Comparison of ENCODE assay signal across 35 cellular contexts in genomic region chr6:21333715-21334114, GRCh38.
"Had no signal": no experiment of that assay in that cellular context is flagged by ENCODE, and none has a peak within 500 bp of the region (broad histone marks: within the 10 kb centered on the region; RNA-seq: fewer than 3 reads in every experiment).

No MANE protein-coding gene starts in this region.

- DNase-seq: activated CD4-positive, alpha-beta memory T cell treated with anti-CD3 and anti-CD28 coated beads, Interleukin-2, amount 10 ng/mL, durations not matched to agents 7 days and 5 days; activated CD4-positive, alpha-beta T cell treated with anti-CD3 and anti-CD28 coated beads for 1 hour; activated CD4-positive, alpha-beta T cell treated with anti-CD3 and anti-CD28 coated beads for 36 hours; activated CD4-positive, alpha-beta T cell treated with anti-CD3 and anti-CD28 coated beads for 48 hours; activated CD4-positive, alpha-beta T cell treated with anti-CD3 and anti-CD28 coated beads, Interleukin-2, amount 10 ng/mL, durations not matched to agents 7 days and 5 days; activated CD4-positive, alpha-beta T cell treated with anti-CD3 and anti-CD28 coated beads, Interleukin-2, amount 50 U/mL, for 48 hours; activated CD4-positive, CD25-positive, alpha-beta regulatory T cell; activated CD8-positive, alpha-beta memory T cell treated with anti-CD3 and anti-CD28 coated beads for 24 hours; activated CD8-positive, alpha-beta memory T cell treated with anti-CD3 and anti-CD28 coated beads, Interleukin-2, amount 10 ng/mL, durations not matched to agents 7 days and 5 days; activated CD8-positive, alpha-beta memory T cell treated with anti-CD3 and anti-CD28 coated beads, Interleukin-2, amount 50 U/mL, for 48 hours; activated CD8-positive, alpha-beta T cell treated with anti-CD3 and anti-CD28 coated beads, Interleukin-2, amount 10 ng/mL, durations not matched to agents 7 days and 5 days; activated effector memory CD4-positive, alpha-beta T cell treated with Interleukin-2 at 50 U/mL for 16 hours; activated gamma-delta T cell; activated naive CD4-positive, alpha-beta T cell treated with anti-CD3 and anti-CD28 coated beads, Interleukin-2, amount 10 ng/mL, durations not matched to agents 7 days and 5 days; activated naive CD4-positive, alpha-beta T cell treated with Interleukin-2 at 50 U/mL for 16 hours; activated naive CD8-positive, alpha-beta T cell treated with anti-CD3 and anti-CD28 coated beads, Interleukin-2, amount 10 ng/mL, durations not matched to agents 7 days and 5 days; activated naive CD8-positive, alpha-beta T cell treated with anti-CD3 and anti-CD28 coated beads, Interleukin-2, amount 50 U/mL, for 24 hours; activated T-cell treated with anti-CD3 and anti-CD28 coated beads, Interleukin-2, amount 50 U/mL, for 24 hours; activated T-cell treated with anti-CD3 and anti-CD28 coated beads, Interleukin-2, amount 50 U/mL, for 48 hours; aorta; body of pancreas; brain microvascular endothelial cell; central memory CD4-positive, alpha-beta T cell; T-helper 2 cell; T-helper 9 cell had no signal

- H3K36me3 Mint-ChIP-seq: activated CD8-positive, alpha-beta memory T cell treated with anti-CD3 and anti-CD28 coated beads, Interleukin-2, amount 10 ng/mL, durations not matched to agents 7 days and 5 days; activated naive CD4-positive, alpha-beta T cell treated with anti-CD3 and anti-CD28 coated beads, Interleukin-2, amount 10 ng/mL, durations not matched to agents 7 days and 5 days; activated naive CD4-positive, alpha-beta T cell treated with anti-CD3 and anti-CD28 coated beads, Interleukin-2, amount 50 U/mL, for 24 hours; activated naive CD8-positive, alpha-beta T cell; activated naive CD8-positive, alpha-beta T cell treated with anti-CD3 and anti-CD28 coated beads, Interleukin-2, amount 10 ng/mL, durations not matched to agents 7 days and 5 days had no signal

- H3K9me3 ChIP-seq: body of pancreas, breast epithelium had no signal

- H3K27me3 Mint-ChIP-seq: activated CD4-positive, alpha-beta T cell treated with anti-CD3 and anti-CD28 coated beads, Interleukin-2, amount 10 ng/mL, durations not matched to agents 7 days and 5 days; activated naive CD4-positive, alpha-beta T cell treated with anti-CD3 and anti-CD28 coated beads, Interleukin-2, amount 50 U/mL, for 24 hours; activated naive CD8-positive, alpha-beta T cell; activated naive CD8-positive, alpha-beta T cell treated with anti-CD3 and anti-CD28 coated beads, Interleukin-2, amount 50 U/mL, for 24 hours; activated T-cell treated with anti-CD3 and anti-CD28 coated beads, Interleukin-2, amount 50 U/mL, for 24 hours had no signal

- H3K4me3 ChIP-seq: body of pancreas, breast epithelium had no signal

- H3K4me3 Mint-ChIP-seq: activated CD4-positive, alpha-beta memory T cell treated with anti-CD3 and anti-CD28 coated beads, Interleukin-2, amount 10 ng/mL, durations not matched to agents 7 days and 5 days; activated CD4-positive, alpha-beta T cell treated with anti-CD3 and anti-CD28 coated beads for 36 hours; activated CD4-positive, alpha-beta T cell treated with anti-CD3 and anti-CD28 coated beads, Interleukin-2, amount 10 ng/mL, durations not matched to agents 7 days and 5 days; activated CD8-positive, alpha-beta memory T cell treated with anti-CD3 and anti-CD28 coated beads, Interleukin-2, amount 10 ng/mL, durations not matched to agents 7 days and 5 days; activated CD8-positive, alpha-beta T cell treated with anti-CD3 and anti-CD28 coated beads, Interleukin-2, amount 10 ng/mL, durations not matched to agents 7 days and 5 days; activated naive CD4-positive, alpha-beta T cell treated with anti-CD3 and anti-CD28 coated beads, Interleukin-2, amount 10 ng/mL, durations not matched to agents 7 days and 5 days; activated naive CD4-positive, alpha-beta T cell treated with anti-CD3 and anti-CD28 coated beads, Interleukin-2, amount 50 U/mL, for 24 hours; activated naive CD8-positive, alpha-beta T cell; activated naive CD8-positive, alpha-beta T cell treated with anti-CD3 and anti-CD28 coated beads, Interleukin-2, amount 10 ng/mL, durations not matched to agents 7 days and 5 days; activated naive CD8-positive, alpha-beta T cell treated with anti-CD3 and anti-CD28 coated beads, Interleukin-2, amount 50 U/mL, for 24 hours; activated T-cell treated with anti-CD3 and anti-CD28 coated beads, Interleukin-2, amount 50 U/mL, for 24 hours; T-helper 1 cell treated with Interleukin-12 subunit alpha and Interleukin-12 subunit beta and Interleukin-4 antibody, amounts not matched to agents 30 μg/mL and 1 μg/mL, for 36 hours; T-helper 2 cell treated with Interferon-gamma antibody and Interleukin-4, amounts not matched to agents 5 μg/mL and 100 μg/mL, for 36 hours had no signal

- ATAC-seq: activated CD4-positive, alpha-beta T cell treated with anti-CD3 and anti-CD28 coated beads for 36 hours; activated CD4-positive, CD25-positive, alpha-beta regulatory T cell treated with anti-CD3 and anti-CD28 coated beads, Interleukin-2, amount 50 U/mL, for 24 hours; activated CD8-positive, alpha-beta memory T cell treated with anti-CD3 and anti-CD28 coated beads, Interleukin-2, amount 10 ng/mL, durations not matched to agents 7 days and 5 days; activated CD8-positive, alpha-beta T cell treated with anti-CD3 and anti-CD28 coated beads, Interleukin-2, amount 10 ng/mL, durations not matched to agents 7 days and 5 days; activated naive CD8-positive, alpha-beta T cell treated with anti-CD3 and anti-CD28 coated beads, Interleukin-2, amount 50 U/mL, for 24 hours; body of pancreas had no signal

- H3K4me1 ChIP-seq: breast epithelium had no signal

- H3K4me1 Mint-ChIP-seq: activated CD4-positive, alpha-beta memory T cell treated with anti-CD3 and anti-CD28 coated beads, Interleukin-2, amount 10 ng/mL, durations not matched to agents 7 days and 5 days; activated CD4-positive, alpha-beta T cell treated with anti-CD3 and anti-CD28 coated beads for 36 hours; activated CD4-positive, alpha-beta T cell treated with anti-CD3 and anti-CD28 coated beads, Interleukin-2, amount 10 ng/mL, durations not matched to agents 7 days and 5 days; activated CD8-positive, alpha-beta memory T cell treated with anti-CD3 and anti-CD28 coated beads, Interleukin-2, amount 10 ng/mL, durations not matched to agents 7 days and 5 days; activated naive CD4-positive, alpha-beta T cell treated with anti-CD3 and anti-CD28 coated beads, Interleukin-2, amount 10 ng/mL, durations not matched to agents 7 days and 5 days; activated naive CD4-positive, alpha-beta T cell treated with anti-CD3 and anti-CD28 coated beads, Interleukin-2, amount 50 U/mL, for 24 hours; activated naive CD8-positive, alpha-beta T cell treated with anti-CD3 and anti-CD28 coated beads, Interleukin-2, amount 10 ng/mL, durations not matched to agents 7 days and 5 days; activated naive CD8-positive, alpha-beta T cell treated with anti-CD3 and anti-CD28 coated beads, Interleukin-2, amount 50 U/mL, for 24 hours had no signal

- H3K27ac ChIP-seq: body of pancreas, brain microvascular endothelial cell, breast epithelium, VCaP had no signal

- FAIRE-seq: astrocyte, TTC549 had no signal

- H3K27ac Mint-ChIP-seq: activated CD4-positive, alpha-beta memory T cell treated with anti-CD3 and anti-CD28 coated beads, Interleukin-2, amount 10 ng/mL, durations not matched to agents 7 days and 5 days; activated CD4-positive, alpha-beta T cell treated with anti-CD3 and anti-CD28 coated beads for 36 hours; activated CD4-positive, alpha-beta T cell treated with anti-CD3 and anti-CD28 coated beads, Interleukin-2, amount 10 ng/mL, durations not matched to agents 7 days and 5 days; activated CD8-positive, alpha-beta memory T cell treated with anti-CD3 and anti-CD28 coated beads, Interleukin-2, amount 10 ng/mL, durations not matched to agents 7 days and 5 days; activated CD8-positive, alpha-beta T cell treated with anti-CD3 and anti-CD28 coated beads, Interleukin-2, amount 10 ng/mL, durations not matched to agents 7 days and 5 days; activated naive CD4-positive, alpha-beta T cell treated with anti-CD3 and anti-CD28 coated beads, Interleukin-2, amount 10 ng/mL, durations not matched to agents 7 days and 5 days; activated naive CD4-positive, alpha-beta T cell treated with anti-CD3 and anti-CD28 coated beads, Interleukin-2, amount 50 U/mL, for 24 hours; activated naive CD8-positive, alpha-beta T cell; activated naive CD8-positive, alpha-beta T cell treated with anti-CD3 and anti-CD28 coated beads, Interleukin-2, amount 10 ng/mL, durations not matched to agents 7 days and 5 days; activated naive CD8-positive, alpha-beta T cell treated with anti-CD3 and anti-CD28 coated beads, Interleukin-2, amount 50 U/mL, for 24 hours; activated T-cell treated with anti-CD3 and anti-CD28 coated beads, Interleukin-2, amount 50 U/mL, for 24 hours; activated T-helper 2 cell treated with anti-CD3 and anti-CD28 coated beads, Interferon-gamma antibody, Interleukin-2, Interleukin-4, amounts not matched to agents 10 μg/mL and 5 μg/mL and 100 μg/mL, durations not matched to agents 14 hours and 24 hours and 36 hours; T-helper 1 cell treated with Interleukin-12 subunit alpha and Interleukin-12 subunit beta and Interleukin-4 antibody, amounts not matched to agents 30 μg/mL and 1 μg/mL, for 36 hours; T-helper 2 cell treated with Interferon-gamma antibody and Interleukin-4, amounts not matched to agents 5 μg/mL and 100 μg/mL, for 36 hours had no signal

- H3K27me3 ChIP-seq: body of pancreas, brain microvascular endothelial cell, breast epithelium had no signal

- H3K36me3 ChIP-seq: brain microvascular endothelial cell, breast epithelium had no signal

- H3K9me3 Mint-ChIP-seq: activated CD4-positive, alpha-beta memory T cell treated with anti-CD3 and anti-CD28 coated beads, Interleukin-2, amount 10 ng/mL, durations not matched to agents 7 days and 5 days; activated CD4-positive, alpha-beta T cell treated with anti-CD3 and anti-CD28 coated beads, Interleukin-2, amount 10 ng/mL, durations not matched to agents 7 days and 5 days; activated naive CD4-positive, alpha-beta T cell treated with anti-CD3 and anti-CD28 coated beads, Interleukin-2, amount 10 ng/mL, durations not matched to agents 7 days and 5 days; activated naive CD4-positive, alpha-beta T cell treated with anti-CD3 and anti-CD28 coated beads, Interleukin-2, amount 50 U/mL, for 24 hours; activated naive CD8-positive, alpha-beta T cell treated with anti-CD3 and anti-CD28 coated beads, Interleukin-2, amount 10 ng/mL, durations not matched to agents 7 days and 5 days; activated naive CD8-positive, alpha-beta T cell treated with anti-CD3 and anti-CD28 coated beads, Interleukin-2, amount 50 U/mL, for 24 hours; activated T-helper 2 cell treated with anti-CD3 and anti-CD28 coated beads, Interferon-gamma antibody, Interleukin-2, Interleukin-4, amounts not matched to agents 10 μg/mL and 5 μg/mL and 100 μg/mL, durations not matched to agents 14 hours and 24 hours and 36 hours; T-helper 1 cell treated with Interleukin-12 subunit alpha and Interleukin-12 subunit beta and Interleukin-4 antibody, amounts not matched to agents 30 μg/mL and 1 μg/mL, for 36 hours; T-helper 2 cell treated with Interferon-gamma antibody and Interleukin-4, amounts not matched to agents 5 μg/mL and 100 μg/mL, for 36 hours had no signal
